Comparison of ENCODE assay signal across 20 cellular contexts in genomic region chr5:55459572-55459971, GRCh38.
"Had no signal": no experiment of that assay in that cellular context is flagged by ENCODE, and none has a peak within 500 bp of the region (broad histone marks: within the 10 kb centered on the region; RNA-seq: fewer than 3 reads in every experiment).

No MANE protein-coding gene starts in this region.

- H3K4me3 ChIP-seq: MG63 had no signal

- H3K27ac ChIP-seq: RWPE1 had no signal

- H3K4me2 ChIP-seq: SK-N-SH had no signal

- H3K9ac ChIP-seq: SK-N-SH had no signal

- DNase-seq: IMR-90, Karpas-422, KG1, MG63, NCI-H1092 treated with DMSO at 0.1 percent for 48 hours, NCI-H1436, NCI-H187, NCI-H2029, NCI-H2081 treated with DMSO at 0.1 percent for 48 hours, NCI-H2171, NCI-H226, NCI-H446, NCI-H510A, NCI-H524 treated with DMSO at 0.1 percent for 48 hours, NCI-H69, NCI-H774, SHP77, SK-N-SH had no signal

- H3K36me3 ChIP-seq: MG63 had no signal

- H3K9me3 ChIP-seq: MG63, SK-N-SH had no signal

- ATAC-seq: HepG2 had no signal

- H3K9me2 ChIP-seq: SK-N-SH had no signal

- H3K27me3 ChIP-seq: MG63 had no signal
